ENCODE assay signal across 20 cellular contexts in the genomic region with DNA sequence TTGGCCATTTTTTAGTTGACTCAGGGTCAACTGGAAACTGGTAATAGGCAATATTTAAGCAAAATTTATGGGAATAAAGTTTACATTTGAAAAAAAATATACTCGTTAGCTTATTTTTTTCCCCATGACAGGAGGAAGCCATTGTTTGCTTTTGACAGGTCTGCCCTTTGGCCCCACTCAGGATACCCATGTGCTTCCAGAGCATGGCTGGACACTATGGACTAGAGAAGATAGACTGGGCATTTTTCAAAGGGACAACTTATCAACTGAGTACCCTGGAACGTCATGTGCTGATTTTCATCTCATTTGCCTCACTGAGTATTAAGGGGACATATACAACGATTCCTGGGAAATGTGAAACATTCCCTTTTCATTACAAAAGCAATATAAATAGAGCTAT.
DNase-seq lines count a peak whose midpoint lies in the region; ATAC-seq, FAIRE-seq and TF ChIP-seq lines count a peak whose summit lies in the region.
"Had no signal": no experiment of that assay in that cellular context is flagged by ENCODE, and none has a peak within 500 bp of the region (broad histone marks: within the 10 kb centered on the region; RNA-seq: fewer than 3 reads in every experiment).

No MANE protein-coding gene starts in this region.

- H3K36me3 ChIP-seq in HepG2 (replicated peaks in 1 of 2; ENCODE audit: control insufficient read depth in 1 of 2, insufficient read depth in 2 of 2, low read length in 2 of 2): no peaks in the 10 kb centered on the region
- H3K36me3 ChIP-seq: BLaER1 treated with 17β-estradiol and CSF1 and Interleukin-3, amounts not matched to agents 10 nM and 100 nM had no signal

- CTCF ChIA-PET in HepG2 (lab: Yijun Ruan, JAX; ENCODE audit: low intra/inter-chr PET ratio, low total read pairs): no interaction called here
- CTCF ChIA-PET in activated CD4-positive, alpha-beta memory T cell treated with anti-CD3 and anti-CD28 coated beads for 36 hours (lab: Charles Lee): no interaction called here

- BruUV-seq in HepG2 (replicated peaks; lab: Mats Ljungman, UMichigan): no TSS peak

- no peak for TF ChIP-seq CTCF in 22Rv1 (IDR thresholded peaks at IDR 0.05)
- TF ChIP-seq CTCF in VCaP (conservative IDR thresholded peaks at IDR 0.05): no peak
- no peak for TF ChIP-seq CTCF in HepG2 (CRISPR knock-in tag; IDR thresholded peaks at IDR 0.05)

- H2AFZ ChIP-seq in HepG2 (ENCODE audit: low read length): no peak overlapping the region

- H3K9ac ChIP-seq in HepG2 (ENCODE audit: insufficient read depth, low read depth, low read length): no peak overlapping the region
- H3K9ac ChIP-seq: BLaER1 treated with 17β-estradiol and CSF1 and Interleukin-3, amounts not matched to agents 10 nM and 100 nM had no signal

- H3K79me2 ChIP-seq in HepG2 (ENCODE audit: insufficient read depth, low read length): no peaks in the 10 kb centered on the region

- no peaks in the 10 kb centered on the region for H3K36me3 Mint-ChIP-seq in activated CD4-positive, alpha-beta memory T cell treated with anti-CD3 and anti-CD28 coated beads for 36 hours
- H3K36me3 Mint-ChIP-seq: CD8-positive, alpha-beta T cell had no signal

- H3K9me3 Mint-ChIP-seq in activated CD4-positive, alpha-beta memory T cell treated with anti-CD3 and anti-CD28 coated beads for 36 hours: no peaks in the 10 kb centered on the region
- H3K9me3 Mint-ChIP-seq: CD4-positive, alpha-beta T cell; CD8-positive, alpha-beta T cell had no signal

- in situ Hi-C loops in HepG2 (cut with HindIII; ENCODE audit: extremely low pct_ligation_motif_present, low pct_unique_long_range_greater_than_20kb): no loop called here

- FAIRE-seq in HepG2 (lab: Jason Lieb, UNC): no peak
- FAIRE-seq: A549, D721Med, G401.6, GM12891 had no signal

- TF ChIP-seq EP300 in HepG2 (IDR thresholded peaks at IDR 0.05; ENCODE audit: low read depth in 2 of 2, low read length in 2 of 2) (no peak), HepG2 (CRISPR knock-in tag; IDR thresholded peaks at IDR 0.05; ENCODE audit: borderline replicate concordance) (no peak)

- 4% methylated on average over 3 of the region's 3 CpGs for WGBS in HepG2 (ENCODE audit: low lambda C conversion rate)

- H3K27ac ChIP-seq in 22Rv1: peak overlapping the region; percentile 43
- H3K27ac ChIP-seq in VCaP: peak overlapping the region; percentile 25; the same call in 1 of the 2 replicates
- H3K27ac ChIP-seq in HepG2 (ENCODE audit: extremely low read length, insufficient read depth, low read length): no peak overlapping the region
- H3K27ac ChIP-seq: A549; BLaER1 treated with 17β-estradiol and CSF1 and Interleukin-3, amounts not matched to agents 10 nM and 100 nM; C4-2B had no signal

- TF ChIP-seq POLR2A in HepG2 (IDR thresholded peaks at IDR 0.05; ENCODE audit: insufficient read depth in 1 of 2, low read depth in 2 of 2, low read length in 2 of 2): no peak

- no peaks in the 10 kb centered on the region for H3K9me3 ChIP-seq in HepG2 (ENCODE audit: low read length)
- H3K9me3 ChIP-seq: A549; BLaER1 treated with 17β-estradiol and CSF1 and Interleukin-3, amounts not matched to agents 10 nM and 100 nM; Caco-2 had no signal

- H3K4me2 ChIP-seq in HepG2 (ENCODE audit: low read depth, low read length): peak overlapping the region; percentile 32
- H3K4me2 ChIP-seq: A549; BLaER1 treated with 17β-estradiol and CSF1 and Interleukin-3, amounts not matched to agents 10 nM and 100 nM had no signal

- H3K4me3 Mint-ChIP-seq in activated CD4-positive, alpha-beta memory T cell treated with anti-CD3 and anti-CD28 coated beads for 36 hours: no peak overlapping the region
- H3K4me3 Mint-ChIP-seq: B cell; CD4-positive, alpha-beta T cell; CD8-positive, alpha-beta T cell had no signal

- H3K4me1 ChIP-seq in HepG2 (ENCODE audit: insufficient read depth, low read length): peaks cover 19% of the 10 kb centered on the region
- H3K4me1 ChIP-seq: A549 had no signal

- H3K4me3 ChIP-seq in HepG2 (replicated peaks in 1 of 3; ENCODE audit: insufficient read depth in 1 of 3, low read depth in 2 of 3, low read length in 3 of 3): no peak overlapping the region
- H3K4me3 ChIP-seq: A549; BLaER1 treated with 17β-estradiol and CSF1 and Interleukin-3, amounts not matched to agents 10 nM and 100 nM had no signal

- no peaks in the 10 kb centered on the region for H4K20me1 ChIP-seq in HepG2 (ENCODE audit: insufficient read depth, low read length)
- H4K20me1 ChIP-seq: BLaER1 treated with 17β-estradiol and CSF1 and Interleukin-3, amounts not matched to agents 10 nM and 100 nM had no signal

- POLR2A ChIA-PET in HepG2 (lab: Yijun Ruan, JAX): no interaction called here
- POLR2A ChIA-PET in activated CD4-positive, alpha-beta memory T cell treated with anti-CD3 and anti-CD28 coated beads for 36 hours (lab: Charles Lee): no interaction called here

- no peaks in the 10 kb centered on the region for H3K27me3 Mint-ChIP-seq in activated CD4-positive, alpha-beta memory T cell treated with anti-CD3 and anti-CD28 coated beads for 36 hours

- no peaks in the 10 kb centered on the region; a peak in 1 of 5 replicates for H3K27me3 ChIP-seq in HepG2 (ENCODE audit: control insufficient read depth in 1 of 2, insufficient read depth in 2 of 2, low read length in 2 of 2)
- H3K27me3 ChIP-seq: BLaER1 treated with 17β-estradiol and CSF1 and Interleukin-3, amounts not matched to agents 10 nM and 100 nM had no signal

- no peaks in the 10 kb centered on the region for H3K4me1 Mint-ChIP-seq in activated CD4-positive, alpha-beta memory T cell treated with anti-CD3 and anti-CD28 coated beads for 36 hours (ENCODE audit: low read depth)
- H3K4me1 Mint-ChIP-seq: B cell had no signal

- DNase-seq in HepG2 (ENCODE audit: low spot score): peak; percentile 1
- no peak for DNase-seq in NCI-H1092 treated with DMSO at 0.1 percent for 48 hours (lab: John Stamatoyannopoulos, UW)
- no peak for DNase-seq in cortex of kidney (lab: John Stamatoyannopoulos, UW)
- no peak for DNase-seq in activated CD4-positive, alpha-beta memory T cell treated with anti-CD3 and anti-CD28 coated beads for 36 hours
- DNase-seq: AML-193; Calu3; CD4-positive, alpha-beta T cell; CD8-positive, alpha-beta T cell; DMS79 treated with DMSO at 0.1 percent for 48 hours; GF-D8 had no signal

- no peak for TF ChIP-seq RAD21 in HepG2 (CRISPR knock-in tag; IDR thresholded peaks at IDR 0.05)

- H3K27ac Mint-ChIP-seq in activated CD4-positive, alpha-beta memory T cell treated with anti-CD3 and anti-CD28 coated beads for 36 hours: no peak overlapping the region
- H3K27ac Mint-ChIP-seq: B cell; CD4-positive, alpha-beta T cell; CD8-positive, alpha-beta T cell had no signal

- peak; percentile 82 for ATAC-seq in HepG2
- ATAC-seq: A549; CD8-positive, alpha-beta T cell had no signal

- intact Hi-C loops in HepG2 (cut with micrococcal nuclease; ENCODE audit: unreplicated experiment): no loop called here
- intact Hi-C loops in activated CD4-positive, alpha-beta memory T cell treated with anti-CD3 and anti-CD28 coated beads for 36 hours (cut with micrococcal nuclease): no loop called here

TF ChIP-seq in HepG2, 621 proteins besides CTCF, POLR2A, EP300 and RAD21:
- TF ChIP-seq, protein P1, sequence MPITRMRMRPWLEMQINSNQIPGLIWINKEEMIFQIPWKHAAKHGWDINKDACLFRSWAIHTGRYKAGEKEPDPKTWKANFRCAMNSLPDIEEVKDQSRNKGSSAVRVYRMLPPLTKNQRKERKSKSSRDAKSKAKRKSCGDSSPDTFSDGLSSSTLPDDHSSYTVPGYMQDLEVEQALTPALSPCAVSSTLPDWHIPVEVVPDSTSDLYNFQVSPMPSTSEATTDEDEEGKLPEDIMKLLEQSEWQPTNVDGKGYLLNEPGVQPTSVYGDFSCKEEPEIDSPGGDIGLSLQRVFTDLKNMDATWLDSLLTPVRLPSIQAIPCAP (CRISPR knock-in tag; IDR thresholded peaks at IDR 0.05; ENCODE audit: low read depth): no peak
- TF ChIP-seq ZNF317 (CRISPR knock-in tag; IDR thresholded peaks at IDR 0.05) (peak; percentile 65; the same call in 1 of the 2 replicates), ZBTB7A (CRISPR knock-in tag; IDR thresholded peaks at IDR 0.05) (no peak)
TF ChIP-seq in HepG2: peak in this region for 1.
